Comparison of ENCODE assay signal across 22 cellular contexts in genomic region chr5:1864896-1865440, GRCh38. TPM values are rescaled to one million over a fixed set of nuclear protein-coding genes. Genes with fewer than 3 reads are reported as not detected.
DNase-seq lines count a peak whose midpoint lies in the region; ATAC-seq and TF ChIP-seq lines count a peak whose summit lies in the region.
"Had no signal": no experiment of that assay in that cellular context is flagged by ENCODE, and none has a peak within 500 bp of the region (broad histone marks: within the 10 kb centered on the region; RNA-seq: fewer than 3 reads in every experiment).

No MANE protein-coding gene starts in this region.

- no peak overlapping the region for H3K27ac Mint-ChIP-seq in naive thymus-derived CD8-positive, alpha-beta T cell
- H3K27ac Mint-ChIP-seq: CD8-positive, alpha-beta T cell; H9 had no signal

- no peaks in the 10 kb centered on the region for H3K9me3 ChIP-seq in mucosa of descending colon

- no peak overlapping the region for H3K4me3 ChIP-seq in mucosa of descending colon
- H3K4me3 ChIP-seq: BLaER1 treated with 17β-estradiol and CSF1 and Interleukin-3, amounts not matched to agents 10 nM and 100 nM had no signal

- POLR2A ChIA-PET in naive thymus-derived CD8-positive, alpha-beta T cell (lab: Charles Lee): no interaction called here

- TF ChIP-seq CTCF in C4-2B (conservative IDR thresholded peaks at IDR 0.05) (no peak), mucosa of descending colon (IDR thresholded peaks at IDR 0.05) (no peak)

- peaks cover 0 to 1% (median 0%) of the 10 kb centered on the region in 4 donors for H3K4me1 Mint-ChIP-seq in naive thymus-derived CD8-positive, alpha-beta T cell

- ATAC-seq in mucosa of descending colon: peak; percentile 82
- ATAC-seq in naive thymus-derived CD8-positive, alpha-beta T cell: no peak
- ATAC-seq: CD8-positive, alpha-beta T cell; Panc1 had no signal

- H3K4me3 Mint-ChIP-seq in naive thymus-derived CD8-positive, alpha-beta T cell: no peak overlapping the region
- H3K4me3 Mint-ChIP-seq: CD8-positive, alpha-beta T cell; H9 had no signal

- intact Hi-C loops in mucosa of descending colon (cut with DNase I, micrococcal nuclease): no loop called here

- H3K4me1 ChIP-seq in mucosa of descending colon (ENCODE audit: low read depth): peaks cover 2% of the 10 kb centered on the region

- H3K27me3 Mint-ChIP-seq in naive thymus-derived CD8-positive, alpha-beta T cell: peaks cover 5 to 68% (median 36%) of the 10 kb centered on the region in 5 donors

- no peaks in the 10 kb centered on the region for H3K9me3 Mint-ChIP-seq in naive thymus-derived CD8-positive, alpha-beta T cell
- H3K9me3 Mint-ChIP-seq: CD8-positive, alpha-beta T cell; H9 had no signal

- H3K27ac ChIP-seq in C4-2B: peak overlapping the region; percentile 48
- H3K27ac ChIP-seq: BLaER1 treated with 17β-estradiol and CSF1 and Interleukin-3, amounts not matched to agents 10 nM and 100 nM had no signal

- DNase-seq in NCI-H146 (lab: John Stamatoyannopoulos, UW) (peak; percentile 24), NCI-H146 treated with DMSO at 0.1 percent for 48 hours (lab: John Stamatoyannopoulos, UW; ENCODE audit: unreplicated experiment) (no peak), NCI-H2171 treated with DMSO at 0.1 percent for 48 hours (lab: John Stamatoyannopoulos, UW) (peak; percentile 88), mucosa of descending colon (peak in 2 of 3 donors; percentile 50 to 53), T-helper 9 cell (no peak), Kasumi-1 (lab: John Stamatoyannopoulos, UW) (no peak)
- DNase-seq in naive thymus-derived CD8-positive, alpha-beta T cell: no peak
- DNase-seq: 8988T; Calu3; CD8-positive, alpha-beta T cell; EL; H9; KBM-7; NCI-H1105; NCI-H1694; NCI-H2081 treated with DMSO at 0.1 percent for 48 hours; NCI-H510A; NCI-H774 had no signal

- H3K36me3 Mint-ChIP-seq in naive thymus-derived CD8-positive, alpha-beta T cell: no peaks in the 10 kb centered on the region
- H3K36me3 Mint-ChIP-seq: CD8-positive, alpha-beta T cell had no signal

- H3K36me3 ChIP-seq in mucosa of descending colon (ENCODE audit: low read depth): no peaks in the 10 kb centered on the region
- H3K36me3 ChIP-seq: BLaER1 treated with 17β-estradiol and CSF1 and Interleukin-3, amounts not matched to agents 10 nM and 100 nM had no signal

RNA-seq across cellular contexts. Expression of gene IRX4, which starts 17.8 kb away (rescaled TPM):
- total RNA-seq in mucosa of descending colon: not detected
- total RNA-seq in naive thymus-derived CD8-positive, alpha-beta T cell: not detected
- polyA plus RNA-seq in naive thymus-derived CD8-positive, alpha-beta T cell: not detected
- total RNA-seq: Calu3; CD8-positive, alpha-beta T cell; T-helper 1 cell treated with Interleukin-12 subunit alpha and Interleukin-12 subunit beta and Interleukin-4 antibody, amounts not matched to agents 30 ng/mL and 1 ng/mL, for 36 hours had no signal

Comparison
In these comparisons a context has a peak if more than half of its experiments do, and no peak if none do; other contexts are left out.
1. DNase-seq: peak in NCI-H146 (single experiment), NCI-H2171 treated with DMSO at 0.1 percent for 48 hours (single experiment) and mucosa of descending colon (2 of 3); none in NCI-H146 treated with DMSO at 0.1 percent for 48 hours (single experiment), T-helper 9 cell (single experiment), naive thymus-derived CD8-positive, alpha-beta T cell (0 of 10) and Kasumi-1 (0 of 2).